In genomic region chr3:56467108-56467507, GRCh38 we compare ENCODE assay signal across 8 cellular contexts. TPM values are rescaled to one million over a fixed set of nuclear protein-coding genes. Genes with fewer than 3 reads are reported as not detected.
DNase-seq lines count a peak whose midpoint lies in the region; ATAC-seq and TF ChIP-seq lines count a peak whose summit lies in the region.

No MANE protein-coding gene starts in this region.

- TF ChIP-seq RAD21 in liver (IDR thresholded peaks at IDR 0.05) = no peak

- H3K4me3 ChIP-seq in LNCaP clone FGC (ENCODE audit: low read depth, low read length) (peak overlapping the region; percentile 52), liver (ENCODE audit: low read depth in 1 of 3, low read length in 3 of 3) (peak overlapping the region in 1 of 3 donors; percentile 54), ascending aorta (peak overlapping the region in 1 of 2 donors; percentile 53)

- H3K9me3 ChIP-seq in liver (ENCODE audit: control insufficient read depth in 4 of 4, low read length in 3 of 4) = no peaks in the 10 kb centered on the region
- no peaks in the 10 kb centered on the region for H3K9me3 ChIP-seq in ascending aorta

- in situ Hi-C loops in G401 (cut with HindIII; ENCODE audit: low sequenced_read_pairs) = no loop called here

- H3K27ac ChIP-seq in liver (ENCODE audit: low read depth in 1 of 2, low read length in 2 of 2) (no peak overlapping the region), ascending aorta (no peak overlapping the region)

- H3K36me3 ChIP-seq in liver (ENCODE audit: control insufficient read depth in 4 of 4, insufficient read depth in 3 of 4, low read depth in 1 of 4, low read length in 3 of 4) = no peaks in the 10 kb centered on the region
- no peaks in the 10 kb centered on the region for H3K36me3 ChIP-seq in ascending aorta

- H3K4me1 ChIP-seq in liver (ENCODE audit: control insufficient read depth in 4 of 4, insufficient read depth in 4 of 4, low read length in 3 of 4) (peaks cover 0 to 12% (median 4%) of the 10 kb centered on the region in 4 donors), ascending aorta (peaks cover 0 to 5% of the 10 kb centered on the region in 2 donors)

- intact Hi-C loops in ascending aorta (cut with DNase I) = no loop called here

- no peak overlapping the region for H3K9ac ChIP-seq in liver (ENCODE audit: low read depth in 1 of 2, low read length in 2 of 2)

- H3K27me3 ChIP-seq in liver (ENCODE audit: control insufficient read depth in 4 of 4, insufficient read depth in 4 of 4, low read length in 3 of 4) (peaks cover 0 to 22% (median 8%) of the 10 kb centered on the region in 4 donors), ascending aorta (no peaks in the 10 kb centered on the region)

- TF ChIP-seq CTCF in LNCaP clone FGC (IDR thresholded peaks at IDR 0.05; ENCODE audit: control insufficient read depth, extremely low read depth, insufficient read depth) (no peak), liver (IDR thresholded peaks at IDR 0.05; ENCODE audit: low read depth, low read length, missing input control) (no peak), ascending aorta (IDR thresholded peaks at IDR 0.05) (no peak)

- ATAC-seq in SK-N-SH treated with all-trans-retinoic acid at 6 μM for 48 hours = peak; percentile 92
- no peak for ATAC-seq in HG03342 (IDR thresholded peaks at IDR 0.05; ENCODE audit: unreplicated experiment)

- 4% methylated on average over 14 of the region's 14 CpGs for WGBS in liver

- peak; percentile 98 for DNase-seq in G401 (ENCODE audit: low spot score)
- DNase-seq in LNCaP clone FGC (ENCODE audit: low read depth) = peak; percentile 81
- peak; percentile 86 for DNase-seq in ecto neural progenitor cell (ENCODE audit: low spot score)
- DNase-seq in stimulated activated CD4-positive, alpha-beta T cell treated with anti-CD3 and anti-CD28 coated beads, Interleukin-4, amount 100 ng/mL, for 4 hours = peak; percentile 12 to 17
- no peak for DNase-seq in ascending aorta (ENCODE audit: low spot score in 2 of 2)

TF ChIP-seq in SK-N-SH treated with all-trans-retinoic acid at 6 μM for 48 hours, 23 proteins besides CTCF, POLR2A, EP300 and RAD21:
- no peak for TF ChIP-seq ISL1 (CRISPR knock-in tag; IDR thresholded peaks at IDR 0.05)
- TF ChIP-seq RARB (CRISPR knock-in tag; IDR thresholded peaks at IDR 0.05) = no peak

TF ChIP-seq in liver, 16 proteins besides CTCF, POLR2A, EP300 and RAD21:
- TF ChIP-seq TAF1 (conservative IDR thresholded peaks at IDR 0.05) = no peak
- TF ChIP-seq YY1 (IDR thresholded peaks at IDR 0.05) = no peak
- TF ChIP-seq REST (IDR thresholded peaks at IDR 0.05) = no peak
- TF ChIP-seq SP1 (IDR thresholded peaks at IDR 0.05) = peak; percentile 19
- no peak for TF ChIP-seq GABPA (IDR thresholded peaks at IDR 0.05 in 1 of 2, conservative IDR thresholded peaks at IDR 0.05 in 1 of 2)
- TF ChIP-seq NR2F2 (IDR thresholded peaks at IDR 0.05) = no peak
- no peak for TF ChIP-seq HNF4G (IDR thresholded peaks at IDR 0.05)
- TF ChIP-seq, protein P1, sequence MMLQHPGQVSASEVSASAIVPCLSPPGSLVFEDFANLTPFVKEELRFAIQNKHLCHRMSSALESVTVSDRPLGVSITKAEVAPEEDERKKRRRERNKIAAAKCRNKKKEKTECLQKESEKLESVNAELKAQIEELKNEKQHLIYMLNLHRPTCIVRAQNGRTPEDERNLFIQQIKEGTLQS (IDR thresholded peaks at IDR 0.05) = no peak

RNA-seq across cellular contexts. Expression of gene ERC2, which starts 1.2 kb away (rescaled TPM):
- 1.4 and 3.8 TPM in 2 replicates for total RNA-seq in G401 (2014; rRNA removed; shearing (Covaris generic))
- total RNA-seq in liver = under 1 TPM; 0.14 to 0.25 TPM
- not detected for polyA plus RNA-seq in liver
- 0.11 TPM for total RNA-seq in ascending aorta

Comparison
In these comparisons a context has a peak if more than half of its experiments do, and no peak if none do; other contexts are left out.
1. DNase-seq: peak in G401 (single experiment), LNCaP clone FGC (single experiment), ecto neural progenitor cell (single experiment) and stimulated activated CD4-positive, alpha-beta T cell treated with anti-CD3 and anti-CD28 coated beads, Interleukin-4, amount 100 ng/mL, for 4 hours (2 of 2); none in ascending aorta (0 of 2).